In the genomic region with DNA sequence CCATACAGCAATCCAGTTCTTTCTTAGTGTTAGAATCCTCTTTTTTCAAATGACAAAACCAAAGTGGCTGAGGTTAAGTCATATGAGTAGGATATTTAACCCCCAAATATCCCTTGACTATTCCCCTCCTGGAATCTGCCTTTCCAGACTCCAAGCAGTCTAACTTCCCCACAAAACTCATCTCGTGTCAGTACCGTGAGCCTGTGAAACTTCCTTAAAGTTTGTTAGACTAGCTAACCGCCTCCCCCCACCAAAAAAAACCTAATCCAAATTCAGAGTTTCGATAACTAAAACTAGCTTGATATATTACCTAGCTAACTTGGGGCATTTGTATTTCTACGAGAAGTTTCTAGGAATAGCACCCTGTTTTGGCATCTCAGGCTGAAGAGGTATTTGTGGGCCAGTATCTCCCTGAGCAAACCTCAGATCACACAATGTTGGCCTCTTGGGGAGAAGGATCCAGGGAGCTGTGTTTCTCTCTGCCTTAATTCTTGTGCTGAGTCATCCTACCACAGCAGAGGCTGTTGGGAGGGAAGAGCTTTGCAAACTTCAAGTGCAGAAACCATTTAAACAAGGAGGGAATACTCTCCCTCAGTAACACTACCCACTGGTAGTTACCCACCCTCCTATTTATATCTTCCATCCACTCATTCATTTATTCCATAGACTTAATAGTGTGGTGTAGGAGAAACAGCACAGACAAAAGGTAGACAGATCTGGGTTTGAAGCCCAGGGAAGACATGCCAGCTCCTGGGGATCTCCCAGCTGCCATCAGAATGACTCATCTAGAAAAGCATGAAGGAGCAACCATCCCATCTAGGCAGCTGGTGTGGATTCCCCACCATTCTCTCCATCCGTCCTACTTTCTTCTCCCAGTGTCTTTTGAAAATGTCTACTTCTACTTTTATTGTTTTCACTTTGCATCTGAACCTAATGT, we compare ENCODE assay signal across 8 cellular contexts. TPM values are rescaled to one million over a fixed set of nuclear protein-coding genes. Genes with fewer than 3 reads are reported as not detected.
A peak's percentile ranks its signal among the peaks of the same experiment; 100 is the strongest.
DNase-seq lines count a peak whose midpoint lies in the region; ATAC-seq, FAIRE-seq and TF ChIP-seq lines count a peak whose summit lies in the region.

No MANE protein-coding gene starts in this region.

- intact Hi-C loops in HepG2 (cut with micrococcal nuclease; ENCODE audit: unreplicated experiment) = no loop called here

- no peaks in the 10 kb centered on the region for H3K79me2 ChIP-seq in HepG2 (ENCODE audit: insufficient read depth, low read length)

- CTCF ChIA-PET in AG04449 (lab: Yijun Ruan, JAX) = interaction anchor here (1.0 kb wide), 1 partner anchor 8 kb away, joined by 3 read pairs; no protein-coding TSS in a partner anchor
- CTCF ChIA-PET in HepG2 (lab: Yijun Ruan, JAX; ENCODE audit: low intra/inter-chr PET ratio, low total read pairs) = no interaction called here

- no TSS peak for BruUV-seq in HepG2 (replicated peaks; lab: Mats Ljungman, UMichigan)

- H3K36me3 ChIP-seq in HepG2 (replicated peaks in 1 of 2; ENCODE audit: control insufficient read depth in 1 of 2, insufficient read depth in 2 of 2, low read length in 2 of 2) = no peaks in the 10 kb centered on the region

- in situ Hi-C loops in HepG2 (cut with HindIII; ENCODE audit: extremely low pct_ligation_motif_present, low pct_unique_long_range_greater_than_20kb) = no loop called here

- TF ChIP-seq EP300 in HepG2 (IDR thresholded peaks at IDR 0.05; ENCODE audit: low read depth in 2 of 2, low read length in 2 of 2) (no peak), HepG2 (CRISPR knock-in tag; IDR thresholded peaks at IDR 0.05; ENCODE audit: borderline replicate concordance) (no peak)

- ATAC-seq in GM18907 (IDR thresholded peaks at IDR 0.05; ENCODE audit: unreplicated experiment) (peak; percentile 78), HG03108 (IDR thresholded peaks at IDR 0.05; ENCODE audit: unreplicated experiment) (peak; percentile 80), HepG2 (no peak)
- ATAC-seq in naive thymus-derived CD8-positive, alpha-beta T cell = no peak

- no peaks in the 10 kb centered on the region for H3K27me3 ChIP-seq in HepG2 (ENCODE audit: control insufficient read depth in 1 of 2, insufficient read depth in 2 of 2, low read length in 2 of 2)

- no peaks in the 10 kb centered on the region for H4K20me1 ChIP-seq in HepG2 (ENCODE audit: insufficient read depth, low read length)

- no peak for TF ChIP-seq POLR2A in HepG2 (IDR thresholded peaks at IDR 0.05; ENCODE audit: insufficient read depth in 1 of 2, low read depth in 2 of 2, low read length in 2 of 2)

- FAIRE-seq in HepG2 (lab: Jason Lieb, UNC) = no peak

- no peaks in the 10 kb centered on the region for H3K9me3 ChIP-seq in HepG2 (ENCODE audit: low read length)

- H3K36me3 Mint-ChIP-seq in naive thymus-derived CD8-positive, alpha-beta T cell = peaks cover 0 to 10% (median 9%) of the 10 kb centered on the region in 3 donors
- peaks cover 14% of the 10 kb centered on the region for H3K36me3 Mint-ChIP-seq in glutamatergic neuron (ENCODE audit: unreplicated experiment)

- H3K9me3 Mint-ChIP-seq in naive thymus-derived CD8-positive, alpha-beta T cell = peaks cover 0 to 12% (median 2%) of the 10 kb centered on the region in 9 donors
- H3K9me3 Mint-ChIP-seq in glutamatergic neuron (ENCODE audit: unreplicated experiment) = no peaks in the 10 kb centered on the region

- H3K4me1 Mint-ChIP-seq in naive thymus-derived CD8-positive, alpha-beta T cell = no peaks in the 10 kb centered on the region
- no peaks in the 10 kb centered on the region for H3K4me1 Mint-ChIP-seq in glutamatergic neuron (ENCODE audit: low read depth, unreplicated experiment)

- TF ChIP-seq RAD21 in HepG2 (CRISPR knock-in tag; IDR thresholded peaks at IDR 0.05) = no peak

- TF ChIP-seq CTCF in AG04449 (IDR thresholded peaks at IDR 0.05; ENCODE audit: insufficient read depth, low read length, missing control alignments) (no peak), HepG2 (CRISPR knock-in tag; IDR thresholded peaks at IDR 0.05) (no peak), glutamatergic neuron (IDR thresholded peaks at IDR 0.05; ENCODE audit: partially characterized antibody, unreplicated experiment) (no peak)

- no peak overlapping the region for H2AFZ ChIP-seq in HepG2 (ENCODE audit: low read length)

- no peak overlapping the region for H3K4me3 Mint-ChIP-seq in naive thymus-derived CD8-positive, alpha-beta T cell
- H3K4me3 Mint-ChIP-seq in glutamatergic neuron (ENCODE audit: unreplicated experiment) = no peak overlapping the region

- DNase-seq in AG04449 (ENCODE audit: low read depth, low spot score) (peak; percentile 26), UCSD-AML1 (lab: John Stamatoyannopoulos, UW; ENCODE audit: unreplicated experiment) (peak; percentile 22), HepG2 (ENCODE audit: low spot score) (no peak), SKM-1 treated with dmso at 0.1 percent for 144 hours (lab: John Stamatoyannopoulos, UW; ENCODE audit: unreplicated experiment) (no peak), glutamatergic neuron (no peak)
- DNase-seq in naive thymus-derived CD8-positive, alpha-beta T cell = no peak

- no peak overlapping the region for H3K27ac ChIP-seq in HepG2 (ENCODE audit: extremely low read length, insufficient read depth, low read length)

- no peaks in the 10 kb centered on the region for H3K27me3 Mint-ChIP-seq in naive thymus-derived CD8-positive, alpha-beta T cell
- no peaks in the 10 kb centered on the region for H3K27me3 Mint-ChIP-seq in glutamatergic neuron (ENCODE audit: unreplicated experiment)

- H3K4me3 ChIP-seq in AG04449 (ENCODE audit: low read depth, low read length) (no peak overlapping the region), HepG2 (replicated peaks in 1 of 3; ENCODE audit: insufficient read depth in 1 of 3, low read depth in 2 of 3, low read length in 3 of 3) (no peak overlapping the region)

- H3K4me2 ChIP-seq in HepG2 (ENCODE audit: low read depth, low read length) = no peak overlapping the region

- no peak overlapping the region for H3K9ac ChIP-seq in HepG2 (ENCODE audit: insufficient read depth, low read depth, low read length)

- POLR2A ChIA-PET in AG04449 (lab: Yijun Ruan, JAX) = no interaction called here
- POLR2A ChIA-PET in HepG2 (lab: Yijun Ruan, JAX) = no interaction called here
- POLR2A ChIA-PET in naive thymus-derived CD8-positive, alpha-beta T cell (lab: Charles Lee) = no interaction called here

- no peaks in the 10 kb centered on the region for H3K4me1 ChIP-seq in HepG2 (ENCODE audit: insufficient read depth, low read length)

- 70% methylated on average over 6 of the region's 6 CpGs for whole genome bisulfite sequencing in HepG2 (ENCODE audit: low lambda C conversion rate)

- H3K27ac Mint-ChIP-seq in naive thymus-derived CD8-positive, alpha-beta T cell = no peak overlapping the region
- H3K27ac Mint-ChIP-seq in glutamatergic neuron (ENCODE audit: unreplicated experiment) = no peak overlapping the region

TF ChIP-seq in HepG2, 621 proteins besides CTCF, POLR2A, EP300 and RAD21:
- TF ChIP-seq, protein P1, sequence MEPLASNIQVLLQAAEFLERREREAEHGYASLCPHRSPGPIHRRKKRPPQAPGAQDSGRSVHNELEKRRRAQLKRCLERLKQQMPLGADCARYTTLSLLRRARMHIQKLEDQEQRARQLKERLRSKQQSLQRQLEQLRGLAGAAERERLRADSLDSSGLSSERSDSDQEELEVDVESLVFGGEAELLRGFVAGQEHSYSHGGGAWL (CRISPR knock-in tag; IDR thresholded peaks at IDR 0.05) = no peak
- peak; percentile 36; the same call in 1 of the 2 replicates for TF ChIP-seq FOSL2 (CRISPR knock-in tag; IDR thresholded peaks at IDR 0.05)
- peak; percentile 20; the same call in 1 of the 2 replicates for TF ChIP-seq NFE2L2 (IDR thresholded peaks at IDR 0.05; ENCODE audit: low read length)

RNA-seq across cellular contexts. Expression of a gene that starts 39.3 kb away (rescaled TPM):
- total RNA-seq in HepG2 (2016; rRNA removed; fragmentation: Illumina TruSeq; extraction: Trizol) (not detected in 2 replicates), glutamatergic neuron (ENCODE audit: unreplicated experiment) (not detected)
- not detected in 2 replicates for total RNA-seq in HepG2 (2016; cell fraction: cytosol; rRNA removed; fragmentation: Illumina TruSeq; extraction: Trizol; ENCODE audit: low read depth)
- not detected in 2 replicates for total RNA-seq in HepG2 (2016; cell fraction: insoluble cytoplasmic fraction; rRNA removed; fragmentation: Illumina TruSeq; extraction: Trizol)
- not detected in 2 replicates for total RNA-seq in HepG2 (2016; cell fraction: membrane; rRNA removed; fragmentation: Illumina TruSeq; extraction: Trizol)
- not detected in 2 replicates for total RNA-seq in HepG2 (2016; cell fraction: nucleus; rRNA removed; fragmentation: Illumina TruSeq; extraction: Trizol)
- polyA plus RNA-seq in HepG2 (2011; rRNA removed) = not detected in 2 replicates
- not detected in 2 replicates for polyA plus RNA-seq in HepG2 (2011; cell fraction: cytosol; rRNA removed)
- not detected in 2 replicates for polyA plus RNA-seq in HepG2 (2011; cell fraction: nucleus; rRNA removed)
- polyA plus RNA-seq in HepG2 (2012) = not detected in 2 replicates
- polyA plus RNA-seq in HepG2 (2016; cell fraction: cytosol; fragmentation: Illumina TruSeq; extraction: Trizol; ENCODE audit: low read depth) = not detected in 2 replicates
- polyA plus RNA-seq in HepG2 (2016; cell fraction: insoluble cytoplasmic fraction; fragmentation: Illumina TruSeq; extraction: Trizol; ENCODE audit: low read depth) = not detected in 2 replicates
- polyA plus RNA-seq in HepG2 (2016; cell fraction: membrane; fragmentation: Illumina TruSeq; extraction: Trizol; ENCODE audit: low read depth) = not detected in 2 replicates
- not detected in 2 replicates for polyA plus RNA-seq in HepG2 (2016; cell fraction: nucleus; fragmentation: Illumina TruSeq; extraction: Trizol; ENCODE audit: insufficient read depth, low read depth)
- polyA minus RNA-seq in HepG2 (2011; rRNA and poly(A)+ RNA removed; ENCODE audit: low replicate concordance) = not detected in 2 replicates
- not detected in 2 replicates for polyA minus RNA-seq in HepG2 (2011; cell fraction: cytosol; rRNA and poly(A)+ RNA removed)
- polyA minus RNA-seq in HepG2 (2011; cell fraction: nucleus; rRNA and poly(A)+ RNA removed) = not detected in 2 replicates
- 100 to 1,000 TPM; 135 to 140 TPM for total RNA-seq in naive thymus-derived CD8-positive, alpha-beta T cell
- polyA plus RNA-seq in naive thymus-derived CD8-positive, alpha-beta T cell = 10 to 100 TPM; 57.8 to 92.2 (median 60.4) TPM

Comparison
In these comparisons a context has a peak if more than half of its experiments do, and no peak if none do; other contexts are left out.
1. DNase-seq: peak in AG04449 (single experiment) and UCSD-AML1 (single experiment); none in HepG2 (single experiment), naive thymus-derived CD8-positive, alpha-beta T cell (0 of 10), SKM-1 treated with dmso at 0.1 percent for 144 hours (single experiment) and glutamatergic neuron (single experiment).
2. ATAC-seq: peak in GM18907 (single experiment) and HG03108 (single experiment); none in HepG2 (single experiment) and naive thymus-derived CD8-positive, alpha-beta T cell (0 of 2).
3. RNA of a gene that starts 39.3 kb away (total RNA-seq): 135 to 140 TPM in naive thymus-derived CD8-positive, alpha-beta T cell; not detected in HepG2 and not detected in glutamatergic neuron (single experiment); every median in the first group is over 100 times any median in the second.